ENCODE assay signal across 2 cellular contexts in the genomic region with DNA sequence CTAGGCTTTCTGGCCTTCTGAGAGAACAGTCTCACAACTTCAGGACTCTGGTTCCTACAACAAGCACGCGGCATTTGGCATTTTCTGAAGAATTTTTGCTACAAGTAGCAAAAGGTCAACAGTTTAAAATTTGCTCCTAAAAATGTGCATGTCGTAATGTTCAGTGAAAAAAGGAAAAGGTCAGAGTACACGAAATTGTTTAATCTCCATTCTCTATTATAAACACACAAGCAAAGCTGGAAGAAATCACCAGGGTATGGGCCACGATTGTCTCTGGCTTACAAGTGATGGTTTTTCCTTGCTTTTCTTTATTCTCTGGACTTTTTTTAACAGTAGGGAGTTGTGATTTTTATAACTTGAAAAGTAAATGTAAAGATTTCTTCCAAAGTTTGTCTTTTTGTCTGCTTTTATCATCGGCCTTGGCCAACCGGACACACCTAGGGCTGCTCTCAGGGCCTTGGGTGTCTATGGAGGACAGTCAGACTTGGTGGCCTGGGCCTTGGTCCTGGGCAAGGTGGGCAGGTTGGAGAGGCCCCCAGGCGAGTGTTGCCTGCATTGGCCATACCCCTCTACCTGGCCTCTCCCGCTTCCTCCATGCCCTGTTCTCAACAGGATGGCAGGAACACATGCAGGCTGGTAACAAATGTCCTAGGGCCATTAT.
TF ChIP-seq lines count a peak whose summit lies in the region.

No MANE protein-coding gene starts in this region.

TF ChIP-seq in liver, 16 proteins besides CTCF, POLR2A, EP300 and RAD21:
- TF ChIP-seq, protein P1, sequence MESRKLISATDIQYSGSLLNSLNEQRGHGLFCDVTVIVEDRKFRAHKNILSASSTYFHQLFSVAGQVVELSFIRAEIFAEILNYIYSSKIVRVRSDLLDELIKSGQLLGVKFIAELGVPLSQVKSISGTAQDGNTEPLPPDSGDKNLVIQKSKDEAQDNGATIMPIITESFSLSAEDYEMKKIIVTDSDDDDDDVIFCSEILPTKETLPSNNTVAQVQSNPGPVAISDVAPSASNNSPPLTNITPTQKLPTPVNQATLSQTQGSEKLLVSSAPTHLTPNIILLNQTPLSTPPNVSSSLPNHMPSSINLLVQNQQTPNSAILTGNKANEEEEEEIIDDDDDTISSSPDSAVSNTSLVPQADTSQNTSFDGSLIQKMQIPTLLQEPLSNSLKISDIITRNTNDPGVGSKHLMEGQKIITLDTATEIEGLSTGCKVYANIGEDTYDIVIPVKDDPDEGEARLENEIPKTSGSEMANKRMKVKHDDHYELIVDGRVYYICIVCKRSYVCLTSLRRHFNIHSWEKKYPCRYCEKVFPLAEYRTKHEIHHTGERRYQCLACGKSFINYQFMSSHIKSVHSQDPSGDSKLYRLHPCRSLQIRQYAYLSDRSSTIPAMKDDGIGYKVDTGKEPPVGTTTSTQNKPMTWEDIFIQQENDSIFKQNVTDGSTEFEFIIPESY (IDR thresholded peaks at IDR 0.05): no peak
- TF ChIP-seq YY1 (IDR thresholded peaks at IDR 0.05) (no peak), HNF4A (conservative IDR thresholded peaks at IDR 0.05) (peak; percentile 85 to 87), TAF1 (conservative IDR thresholded peaks at IDR 0.05) (no peak), SP1 (IDR thresholded peaks at IDR 0.05) (peak; percentile 87), NR2F2 (IDR thresholded peaks at IDR 0.05) (peak; percentile 93), GABPA (IDR thresholded peaks at IDR 0.05 in 1 of 2, conservative IDR thresholded peaks at IDR 0.05 in 1 of 2) (no peak), HNF4G (IDR thresholded peaks at IDR 0.05) (peak; percentile 45), FOXA2 (IDR thresholded peaks at IDR 0.05) (no peak), EGR1 (IDR thresholded peaks at IDR 0.05; ENCODE audit: low read depth in 2 of 2) (no peak), JUND (IDR thresholded peaks at IDR 0.05) (peak in 1 of 2 donors; percentile 54), RXRA (IDR thresholded peaks at IDR 0.05) (peak; percentile 81 to 83), FOXA1 (IDR thresholded peaks at IDR 0.05) (no peak)
- TF ChIP-seq, protein P2, sequence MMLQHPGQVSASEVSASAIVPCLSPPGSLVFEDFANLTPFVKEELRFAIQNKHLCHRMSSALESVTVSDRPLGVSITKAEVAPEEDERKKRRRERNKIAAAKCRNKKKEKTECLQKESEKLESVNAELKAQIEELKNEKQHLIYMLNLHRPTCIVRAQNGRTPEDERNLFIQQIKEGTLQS (IDR thresholded peaks at IDR 0.05): no peak
- TF ChIP-seq, protein P3, sequence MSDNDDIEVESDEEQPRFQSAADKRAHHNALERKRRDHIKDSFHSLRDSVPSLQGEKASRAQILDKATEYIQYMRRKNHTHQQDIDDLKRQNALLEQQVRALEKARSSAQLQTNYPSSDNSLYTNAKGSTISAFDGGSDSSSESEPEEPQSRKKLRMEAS (IDR thresholded peaks at IDR 0.05): peak; percentile 58
- TF ChIP-seq, protein P4, sequence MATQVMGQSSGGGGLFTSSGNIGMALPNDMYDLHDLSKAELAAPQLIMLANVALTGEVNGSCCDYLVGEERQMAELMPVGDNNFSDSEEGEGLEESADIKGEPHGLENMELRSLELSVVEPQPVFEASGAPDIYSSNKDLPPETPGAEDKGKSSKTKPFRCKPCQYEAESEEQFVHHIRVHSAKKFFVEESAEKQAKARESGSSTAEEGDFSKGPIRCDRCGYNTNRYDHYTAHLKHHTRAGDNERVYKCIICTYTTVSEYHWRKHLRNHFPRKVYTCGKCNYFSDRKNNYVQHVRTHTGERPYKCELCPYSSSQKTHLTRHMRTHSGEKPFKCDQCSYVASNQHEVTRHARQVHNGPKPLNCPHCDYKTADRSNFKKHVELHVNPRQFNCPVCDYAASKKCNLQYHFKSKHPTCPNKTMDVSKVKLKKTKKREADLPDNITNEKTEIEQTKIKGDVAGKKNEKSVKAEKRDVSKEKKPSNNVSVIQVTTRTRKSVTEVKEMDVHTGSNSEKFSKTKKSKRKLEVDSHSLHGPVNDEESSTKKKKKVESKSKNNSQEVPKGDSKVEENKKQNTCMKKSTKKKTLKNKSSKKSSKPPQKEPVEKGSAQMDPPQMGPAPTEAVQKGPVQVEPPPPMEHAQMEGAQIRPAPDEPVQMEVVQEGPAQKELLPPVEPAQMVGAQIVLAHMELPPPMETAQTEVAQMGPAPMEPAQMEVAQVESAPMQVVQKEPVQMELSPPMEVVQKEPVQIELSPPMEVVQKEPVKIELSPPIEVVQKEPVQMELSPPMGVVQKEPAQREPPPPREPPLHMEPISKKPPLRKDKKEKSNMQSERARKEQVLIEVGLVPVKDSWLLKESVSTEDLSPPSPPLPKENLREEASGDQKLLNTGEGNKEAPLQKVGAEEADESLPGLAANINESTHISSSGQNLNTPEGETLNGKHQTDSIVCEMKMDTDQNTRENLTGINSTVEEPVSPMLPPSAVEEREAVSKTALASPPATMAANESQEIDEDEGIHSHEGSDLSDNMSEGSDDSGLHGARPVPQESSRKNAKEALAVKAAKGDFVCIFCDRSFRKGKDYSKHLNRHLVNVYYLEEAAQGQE (IDR thresholded peaks at IDR 0.05): no peak

TF ChIP-seq in HepG2, 621 proteins besides CTCF, POLR2A, EP300 and RAD21 (continued from another document):
- TF ChIP-seq NCOR1 (IDR thresholded peaks at IDR 0.05; ENCODE audit: borderline replicate concordance, low read length) (no peak), ARNT (IDR thresholded peaks at IDR 0.05) (no peak), ZNF577 (CRISPR knock-in tag; IDR thresholded peaks at IDR 0.05; ENCODE audit: borderline replicate concordance, low read depth) (no peak), ZNF772 (CRISPR knock-in tag; IDR thresholded peaks at IDR 0.05) (no peak), SALL1 (CRISPR knock-in tag; IDR thresholded peaks at IDR 0.05) (no peak), ZKSCAN8 (CRISPR knock-in tag; IDR thresholded peaks at IDR 0.05; ENCODE audit: borderline replicate concordance) (no peak)
- TF ChIP-seq, protein P5, sequence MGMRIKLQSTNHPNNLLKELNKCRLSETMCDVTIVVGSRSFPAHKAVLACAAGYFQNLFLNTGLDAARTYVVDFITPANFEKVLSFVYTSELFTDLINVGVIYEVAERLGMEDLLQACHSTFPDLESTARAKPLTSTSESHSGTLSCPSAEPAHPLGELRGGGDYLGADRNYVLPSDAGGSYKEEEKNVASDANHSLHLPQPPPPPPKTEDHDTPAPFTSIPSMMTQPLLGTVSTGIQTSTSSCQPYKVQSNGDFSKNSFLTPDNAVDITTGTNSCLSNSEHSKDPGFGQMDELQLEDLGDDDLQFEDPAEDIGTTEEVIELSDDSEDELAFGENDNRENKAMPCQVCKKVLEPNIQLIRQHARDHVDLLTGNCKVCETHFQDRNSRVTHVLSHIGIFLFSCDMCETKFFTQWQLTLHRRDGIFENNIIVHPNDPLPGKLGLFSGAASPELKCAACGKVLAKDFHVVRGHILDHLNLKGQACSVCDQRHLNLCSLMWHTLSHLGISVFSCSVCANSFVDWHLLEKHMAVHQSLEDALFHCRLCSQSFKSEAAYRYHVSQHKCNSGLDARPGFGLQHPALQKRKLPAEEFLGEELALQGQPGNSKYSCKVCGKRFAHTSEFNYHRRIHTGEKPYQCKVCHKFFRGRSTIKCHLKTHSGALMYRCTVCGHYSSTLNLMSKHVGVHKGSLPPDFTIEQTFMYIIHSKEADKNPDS (CRISPR knock-in tag; IDR thresholded peaks at IDR 0.05): no peak
